In genomic region chr4:73608677-73609594, GRCh38 we compare ENCODE assay signal across 11 cellular contexts.
DNase-seq lines count a peak whose midpoint lies in the region; ATAC-seq and TF ChIP-seq lines count a peak whose summit lies in the region.
"Had no signal": no experiment of that assay in that cellular context is flagged by ENCODE, and none has a peak within 500 bp of the region (broad histone marks: within the 10 kb centered on the region; RNA-seq: fewer than 3 reads in every experiment).

No MANE protein-coding gene starts in this region.

- H3K4me3 ChIP-seq in mucosa of rectum (ENCODE audit: low read length in 2 of 2), result peak overlapping the region in 1 of 2 donors; percentile 9
- H3K4me3 ChIP-seq: heart right ventricle had no signal

- no peaks in the 10 kb centered on the region for H3K27me3 ChIP-seq in mucosa of rectum (ENCODE audit: control insufficient read depth in 2 of 2, insufficient read depth in 2 of 2, low read length in 2 of 2)

- TF ChIP-seq POLR2A in GM18505 (IDR thresholded peaks at IDR 0.05; ENCODE audit: borderline replicate concordance, extremely low read depth, insufficient read depth, insufficient read length), result no peak

- no peaks in the 10 kb centered on the region for H3K9me3 ChIP-seq in mucosa of rectum (ENCODE audit: control insufficient read depth in 2 of 2, low read length in 2 of 2)
- H3K9me3 ChIP-seq: heart right ventricle had no signal

- H3K27ac ChIP-seq in mucosa of rectum (ENCODE audit: low read depth in 2 of 2, low read length in 2 of 2), result peak overlapping the region; percentile 93 to 95
- H3K27ac ChIP-seq: heart right ventricle had no signal

- H3K9ac ChIP-seq in mucosa of rectum (ENCODE audit: low read depth in 1 of 2, low read length in 2 of 2), result peak overlapping the region in 1 of 2 donors; percentile 23

- ATAC-seq in GM18505 (IDR thresholded peaks at IDR 0.05; ENCODE audit: unreplicated experiment) (peak; percentile 32), HG03135 (IDR thresholded peaks at IDR 0.05; ENCODE audit: unreplicated experiment) (no peak), GM18520 (IDR thresholded peaks at IDR 0.05; ENCODE audit: unreplicated experiment) (no peak)
- ATAC-seq: heart right ventricle had no signal

- peaks cover 2 to 4% of the 10 kb centered on the region in 2 donors for H3K36me3 ChIP-seq in mucosa of rectum (ENCODE audit: control insufficient read depth in 2 of 2, insufficient read depth in 2 of 2, low read length in 2 of 2)
- H3K36me3 ChIP-seq: heart right ventricle had no signal

- H3K4me1 ChIP-seq in mucosa of rectum (ENCODE audit: control insufficient read depth in 2 of 2, insufficient read depth in 2 of 2, low read length in 2 of 2), result peaks cover 32 to 48% of the 10 kb centered on the region in 2 donors
- H3K4me1 ChIP-seq: heart right ventricle had no signal

- peak; percentile 76 for DNase-seq in LoVo (ENCODE audit: low spot score)
- peak; percentile 30 for DNase-seq in astrocyte of the hippocampus (ENCODE audit: low read depth, low spot score)
- no peak for DNase-seq in anterior cingulate cortex (lab: John Stamatoyannopoulos, UW)
- DNase-seq in stimulated activated CD4-positive, alpha-beta T cell treated with anti-CD3 and anti-CD28 coated beads, Interleukin-2, amount 100 ng/mL, for 48 hours, result no peak
- DNase-seq: activated naive CD4-positive, alpha-beta T cell treated with anti-CD3 and anti-CD28 coated beads, Interleukin-2, amount 10 ng/mL, durations not matched to agents 7 days and 5 days; heart right ventricle; posterior cingulate gyrus had no signal

Comparison
In these comparisons a context has a peak if more than half of its experiments do, and no peak if none do; other contexts are left out.
1. DNase-seq: peak in LoVo (single experiment) and astrocyte of the hippocampus (single experiment); none in anterior cingulate cortex (0 of 58) and stimulated activated CD4-positive, alpha-beta T cell treated with anti-CD3 and anti-CD28 coated beads, Interleukin-2, amount 100 ng/mL, for 48 hours (0 of 2).